ENCODE assay signal across 7 cellular contexts in genomic region chr7:10863476-10863875, GRCh38.
"Had no signal": no experiment of that assay in that cellular context is flagged by ENCODE, and none has a peak within 500 bp of the region (broad histone marks: within the 10 kb centered on the region; RNA-seq: fewer than 3 reads in every experiment).

No MANE protein-coding gene starts in this region.

- FAIRE-seq: GM12878, GM12891, GM12892, GM18507, GM19239 had no signal

- DNase-seq: GDM1, GF-D8 had no signal

- H3K4me3 ChIP-seq: GM12878 had no signal

- ATAC-seq: GM12878 had no signal
